Comparison of ENCODE assay signal across 34 cellular contexts in genomic region chr17:17518951-17519350, GRCh38.
"Had no signal": no experiment of that assay in that cellular context is flagged by ENCODE, and none has a peak within 500 bp of the region (broad histone marks: within the 10 kb centered on the region; RNA-seq: fewer than 3 reads in every experiment).

No MANE protein-coding gene starts in this region.

- H3K27ac ChIP-seq: adrenal gland, ascending aorta, breast epithelium, cardiac muscle cell, coronary artery, dorsolateral prefrontal cortex, heart left ventricle had no signal

- H3K36me3 Mint-ChIP-seq: activated CD4-positive, alpha-beta memory T cell treated with anti-CD3 and anti-CD28 coated beads for 36 hours; activated CD8-positive, alpha-beta memory T cell treated with anti-CD3 and anti-CD28 coated beads, Interleukin-2, amount 10 ng/mL, durations not matched to agents 7 days and 5 days; activated naive CD4-positive, alpha-beta T cell treated with anti-CD3 and anti-CD28 coated beads, Interleukin-2, amount 50 U/mL, for 24 hours; activated naive CD8-positive, alpha-beta T cell treated with anti-CD3 and anti-CD28 coated beads for 36 hours; brain had no signal

- H3K4me1 Mint-ChIP-seq: activated CD4-positive, alpha-beta T cell treated with anti-CD3 and anti-CD28 coated beads, Interleukin-2, amount 10 ng/mL, durations not matched to agents 24 days and 14 days; activated CD8-positive, alpha-beta memory T cell treated with anti-CD3 and anti-CD28 coated beads, Interleukin-2, amount 10 ng/mL, durations not matched to agents 7 days and 5 days; activated naive CD4-positive, alpha-beta T cell treated with anti-CD3 and anti-CD28 coated beads, Interleukin-2, amount 50 U/mL, for 24 hours; T-cell had no signal

- H3K9me3 ChIP-seq: adrenal gland, ascending aorta, breast epithelium, heart left ventricle had no signal

- H3K4me1 ChIP-seq: adrenal gland, ascending aorta, breast epithelium, heart left ventricle had no signal

- H3K36me3 ChIP-seq: adrenal gland, ascending aorta, breast epithelium, cardiac muscle cell had no signal

- H3K27me3 ChIP-seq: adrenal gland, ascending aorta, breast epithelium, cardiac muscle cell, dorsolateral prefrontal cortex, heart left ventricle had no signal

- H3K27ac Mint-ChIP-seq: activated CD4-positive, alpha-beta memory T cell treated with anti-CD3 and anti-CD28 coated beads for 36 hours; activated CD4-positive, alpha-beta T cell treated with anti-CD3 and anti-CD28 coated beads for 36 hours; activated CD4-positive, alpha-beta T cell treated with anti-CD3 and anti-CD28 coated beads, Interleukin-2, amount 10 ng/mL, durations not matched to agents 24 days and 14 days; activated CD8-positive, alpha-beta memory T cell treated with anti-CD3 and anti-CD28 coated beads, Interleukin-2, amount 10 ng/mL, durations not matched to agents 7 days and 5 days; activated CD8-positive, alpha-beta T cell treated with anti-CD3 and anti-CD28 coated beads, Interleukin-2, amount 10 ng/mL, durations not matched to agents 7 days and 5 days; activated naive CD4-positive, alpha-beta T cell treated with anti-CD3 and anti-CD28 coated beads for 36 hours; activated naive CD4-positive, alpha-beta T cell treated with anti-CD3 and anti-CD28 coated beads, Interleukin-2, amount 50 U/mL, for 24 hours; activated naive CD8-positive, alpha-beta T cell treated with anti-CD3 and anti-CD28 coated beads for 36 hours; activated naive CD8-positive, alpha-beta T cell treated with anti-CD3 and anti-CD28 coated beads, Interleukin-2, amount 50 U/mL, for 24 hours; activated T-helper 1 cell treated with anti-CD3 and anti-CD28 coated beads, Interleukin-12 subunit alpha, Interleukin-12 subunit beta, Interleukin-2, Interleukin-4 antibody, amounts not matched to agents 30 ng/mL and 10 ng/mL and 1 ng/mL, durations not matched to agents 14 hours and 24 hours and 36 hours; activated T-helper 2 cell treated with anti-CD3 and anti-CD28 coated beads, Interferon-gamma antibody, Interleukin-2, Interleukin-4, amounts not matched to agents 10 μg/mL and 5 μg/mL and 100 μg/mL, durations not matched to agents 14 hours and 24 hours and 36 hours; brain; dendritic cell treated with granulocyte-macrophage colony-stimulating factor and Interleukin-4, amounts not matched to agents 40 ng/mL and 50 ng/mL, for 4 days; T-cell; T-helper 1 cell treated with Interleukin-12 subunit alpha and Interleukin-12 subunit beta and Interleukin-4 antibody, amounts not matched to agents 30 μg/mL and 1 μg/mL, for 36 hours had no signal

- H3K9me3 Mint-ChIP-seq: activated CD4-positive, alpha-beta memory T cell treated with anti-CD3 and anti-CD28 coated beads for 36 hours; activated CD4-positive, alpha-beta T cell treated with anti-CD3 and anti-CD28 coated beads, Interleukin-2, amount 10 ng/mL, durations not matched to agents 24 days and 14 days; activated naive CD4-positive, alpha-beta T cell treated with anti-CD3 and anti-CD28 coated beads for 36 hours; activated naive CD4-positive, alpha-beta T cell treated with anti-CD3 and anti-CD28 coated beads, Interleukin-2, amount 50 U/mL, for 24 hours; activated naive CD8-positive, alpha-beta T cell treated with anti-CD3 and anti-CD28 coated beads for 36 hours; activated naive CD8-positive, alpha-beta T cell treated with anti-CD3 and anti-CD28 coated beads, Interleukin-2, amount 50 U/mL, for 24 hours; activated T-helper 1 cell treated with anti-CD3 and anti-CD28 coated beads, Interleukin-12 subunit alpha, Interleukin-12 subunit beta, Interleukin-2, Interleukin-4 antibody, amounts not matched to agents 30 ng/mL and 10 ng/mL and 1 ng/mL, durations not matched to agents 14 hours and 24 hours and 36 hours; activated T-helper 2 cell treated with anti-CD3 and anti-CD28 coated beads, Interferon-gamma antibody, Interleukin-2, Interleukin-4, amounts not matched to agents 10 μg/mL and 5 μg/mL and 100 μg/mL, durations not matched to agents 14 hours and 24 hours and 36 hours; central memory CD8-positive, alpha-beta T cell; dendritic cell treated with granulocyte-macrophage colony-stimulating factor and Interleukin-4, amounts not matched to agents 40 ng/mL and 50 ng/mL, for 4 days; endodermal cell; T-cell; T-helper 1 cell treated with Interleukin-12 subunit alpha and Interleukin-12 subunit beta and Interleukin-4 antibody, amounts not matched to agents 30 μg/mL and 1 μg/mL, for 36 hours had no signal

- H3K27me3 Mint-ChIP-seq: activated CD4-positive, alpha-beta memory T cell treated with anti-CD3 and anti-CD28 coated beads for 36 hours; activated CD4-positive, alpha-beta T cell treated with anti-CD3 and anti-CD28 coated beads for 36 hours; activated CD4-positive, alpha-beta T cell treated with anti-CD3 and anti-CD28 coated beads, Interleukin-2, amount 10 ng/mL, durations not matched to agents 24 days and 14 days; activated CD8-positive, alpha-beta memory T cell treated with anti-CD3 and anti-CD28 coated beads, Interleukin-2, amount 10 ng/mL, durations not matched to agents 7 days and 5 days; activated naive CD4-positive, alpha-beta T cell treated with anti-CD3 and anti-CD28 coated beads, Interleukin-2, amount 50 U/mL, for 24 hours; activated naive CD8-positive, alpha-beta T cell treated with anti-CD3 and anti-CD28 coated beads for 36 hours; activated naive CD8-positive, alpha-beta T cell treated with anti-CD3 and anti-CD28 coated beads, Interleukin-2, amount 50 U/mL, for 24 hours; brain; central memory CD8-positive, alpha-beta T cell; dendritic cell treated with granulocyte-macrophage colony-stimulating factor and Interleukin-4, amounts not matched to agents 40 ng/mL and 50 ng/mL, for 4 days; T-cell had no signal

- ATAC-seq: activated CD4-positive, alpha-beta T cell treated with anti-CD3 and anti-CD28 coated beads for 36 hours; activated CD8-positive, alpha-beta memory T cell treated with anti-CD3 and anti-CD28 coated beads, Interleukin-2, amount 10 ng/mL, durations not matched to agents 7 days and 5 days; activated CD8-positive, alpha-beta T cell treated with anti-CD3 and anti-CD28 coated beads, Interleukin-2, amount 10 ng/mL, durations not matched to agents 7 days and 5 days; activated naive CD8-positive, alpha-beta T cell treated with anti-CD3 and anti-CD28 coated beads, Interleukin-2, amount 50 U/mL, for 24 hours; esophagus mucosa; heart left ventricle; T-cell had no signal

- DNase-seq: activated CD4-positive, alpha-beta memory T cell treated with anti-CD3 and anti-CD28 coated beads for 36 hours; activated CD4-positive, alpha-beta T cell treated with anti-CD3 and anti-CD28 coated beads for 36 hours; activated CD4-positive, alpha-beta T cell treated with anti-CD3 and anti-CD28 coated beads, Interleukin-2, amount 10 ng/mL, durations not matched to agents 24 days and 14 days; activated CD4-positive, CD25-positive, alpha-beta regulatory T cell; activated CD4-positive, CD25-positive, alpha-beta regulatory T cell treated with anti-CD3 and anti-CD28 coated beads, Interleukin-2, amount 50 U/mL, for 72 hours; activated CD8-positive, alpha-beta memory T cell treated with anti-CD3 and anti-CD28 coated beads, Interleukin-2, amount 10 ng/mL, durations not matched to agents 7 days and 5 days; activated CD8-positive, alpha-beta memory T cell treated with anti-CD3 and anti-CD28 coated beads, Interleukin-2, amount 50 U/mL, for 4 hours; activated CD8-positive, alpha-beta T cell treated with anti-CD3 and anti-CD28 coated beads, Interleukin-2, amount 10 ng/mL, durations not matched to agents 7 days and 5 days; activated effector memory CD4-positive, alpha-beta T cell treated with anti-CD3 and anti-CD28 coated beads, Interleukin-2, amount 50 U/mL, for 16 hours; activated naive CD4-positive, alpha-beta T cell treated with anti-CD3 and anti-CD28 coated beads for 36 hours; activated naive CD8-positive, alpha-beta T cell treated with anti-CD3 and anti-CD28 coated beads for 36 hours; activated naive CD8-positive, alpha-beta T cell treated with anti-CD3 and anti-CD28 coated beads, Interleukin-2, amount 50 U/mL, for 24 hours; activated T-cell treated with anti-CD3 and anti-CD28 coated beads, Interleukin-2, amount 50 U/mL, for 1 hour; activated T-cell treated with anti-CD3 and anti-CD28 coated beads, Interleukin-2, amount 50 U/mL, for 48 hours; adrenal gland; dorsolateral prefrontal cortex; effector memory CD4-positive, alpha-beta T cell; endodermal cell; foreskin fibroblast; T-cell; T1000 had no signal

- H3K4me3 Mint-ChIP-seq: activated CD4-positive, alpha-beta memory T cell treated with anti-CD3 and anti-CD28 coated beads for 36 hours; activated CD4-positive, alpha-beta T cell treated with anti-CD3 and anti-CD28 coated beads for 36 hours; activated CD4-positive, alpha-beta T cell treated with anti-CD3 and anti-CD28 coated beads, Interleukin-2, amount 10 ng/mL, durations not matched to agents 24 days and 14 days; activated CD8-positive, alpha-beta memory T cell treated with anti-CD3 and anti-CD28 coated beads, Interleukin-2, amount 10 ng/mL, durations not matched to agents 7 days and 5 days; activated CD8-positive, alpha-beta T cell treated with anti-CD3 and anti-CD28 coated beads, Interleukin-2, amount 10 ng/mL, durations not matched to agents 7 days and 5 days; activated naive CD4-positive, alpha-beta T cell treated with anti-CD3 and anti-CD28 coated beads for 36 hours; activated naive CD4-positive, alpha-beta T cell treated with anti-CD3 and anti-CD28 coated beads, Interleukin-2, amount 50 U/mL, for 24 hours; activated naive CD8-positive, alpha-beta T cell treated with anti-CD3 and anti-CD28 coated beads for 36 hours; activated naive CD8-positive, alpha-beta T cell treated with anti-CD3 and anti-CD28 coated beads, Interleukin-2, amount 50 U/mL, for 24 hours; activated T-helper 1 cell treated with anti-CD3 and anti-CD28 coated beads, Interleukin-12 subunit alpha, Interleukin-12 subunit beta, Interleukin-2, Interleukin-4 antibody, amounts not matched to agents 30 ng/mL and 10 ng/mL and 1 ng/mL, durations not matched to agents 14 hours and 24 hours and 36 hours; brain; central memory CD8-positive, alpha-beta T cell; dendritic cell treated with granulocyte-macrophage colony-stimulating factor and Interleukin-4, amounts not matched to agents 40 ng/mL and 50 ng/mL, for 4 days; endodermal cell; T-cell; T-helper 1 cell treated with Interleukin-12 subunit alpha and Interleukin-12 subunit beta and Interleukin-4 antibody, amounts not matched to agents 30 μg/mL and 1 μg/mL, for 36 hours had no signal

- H3K4me3 ChIP-seq: adrenal gland, ascending aorta, breast epithelium, cardiac muscle cell, coronary artery, dorsolateral prefrontal cortex, heart left ventricle had no signal
